Comparison of ENCODE assay signal across 8 cellular contexts in genomic region chr11:67401495-67402191, GRCh38. TPM values are rescaled to one million over a fixed set of nuclear protein-coding genes. Genes with fewer than 3 reads are reported as not detected.
DNase-seq lines count a peak whose midpoint lies in the region; ATAC-seq and TF ChIP-seq lines count a peak whose summit lies in the region.

TSS of gene PPP1CA (minus strand) at chr11:67401858. CDS start at chr11:67401782, 76 bp downstream.

- CTCF ChIA-PET in CD8-positive, alpha-beta T cell (lab: Charles Lee) = interaction anchor here (0.9 to 6.4 kb wide), 28 partner anchors 11 to 162 kb away, joined by 3 to 62 read pairs (median 6); partner anchors contain the start of genes AIP, PTPRCAP, RAD9A and RPS6KB2

- peak; percentile 78 for ATAC-seq in CD8-positive, alpha-beta T cell
- ATAC-seq in GM19455 (IDR thresholded peaks at IDR 0.05; ENCODE audit: unreplicated experiment) = peak; percentile 53

- H3K36me3 Mint-ChIP-seq in CD8-positive, alpha-beta T cell = peaks cover 61% of the 10 kb centered on the region

- peaks cover 37% of the 10 kb centered on the region for H3K36me3 ChIP-seq in CD8-positive, alpha-beta T cell (ENCODE audit: insufficient read depth, low read length)

- H3K4me3 ChIP-seq in CD8-positive, alpha-beta T cell (ENCODE audit: low read depth, low read length) = peak within 1 kb of the TSS; percentile 88

- peak within 1 kb of the TSS; percentile 85 for H3K27ac Mint-ChIP-seq in CD8-positive, alpha-beta T cell

- POLR2A ChIA-PET in CD8-positive, alpha-beta T cell (lab: Charles Lee) = interaction anchor here (0.8 to 8.8 kb wide), 24 partner anchors 7 to 106 kb away, joined by 3 to 275 read pairs (median 6); partner anchors contain the start of genes AIP, CARNS1, CDK2AP2 and CORO1B

- H3K4me1 Mint-ChIP-seq in CD8-positive, alpha-beta T cell (ENCODE audit: low read depth) = peaks cover 65% of the 10 kb centered on the region

- TF ChIP-seq CTCF in CD8-positive, alpha-beta T cell (IDR thresholded peaks at IDR 0.05) = peak; percentile 52

- peak within 1 kb of the TSS; percentile 75 for H3K27ac ChIP-seq in CD8-positive, alpha-beta T cell (ENCODE audit: low read depth, low read length)

- H3K4me3 Mint-ChIP-seq in CD8-positive, alpha-beta T cell = peak within 1 kb of the TSS; percentile 95

- DNase-seq in CD8-positive, alpha-beta T cell = peak; percentile 86 to 98 (median 92)
- DNase-seq in HS-5 (ENCODE audit: low read depth) (peak; percentile 47), NOMO-1 (lab: John Stamatoyannopoulos, UW; ENCODE audit: unreplicated experiment in 2 of 2) (peak; percentile 89 to 92), medulla oblongata (ENCODE audit: extremely low spot score) (peak; percentile 92)
- DNase-seq in activated CD8-positive, alpha-beta memory T cell treated with anti-CD3 and anti-CD28 coated beads for 24 hours = peak; percentile 98
- DNase-seq in effector CD8-positive, alpha-beta T cell (lab: John Stamatoyannopoulos, UW) = peak; percentile 88
- peak; percentile 84 to 90 (median 90) for DNase-seq in stimulated activated CD4-positive, alpha-beta T cell treated with anti-CD3 and anti-CD28 coated beads, TNF-alpha, amount 100 ng/mL, for 48 hours (ENCODE audit: low read depth in 3 of 3)

- H3K9me3 ChIP-seq in CD8-positive, alpha-beta T cell (ENCODE audit: low read length) = no peaks in the 10 kb centered on the region

- intact Hi-C loops in CD8-positive, alpha-beta T cell (cut with DNase I, micrococcal nuclease) = loop anchor here (1.0 to 10.0 kb wide), 14 partner anchors 10 to 1087 kb away; partner anchors contain the start of genes PTPRCAP (in 2 of the 2), RPS6KB2 (in 2 of the 2), AIP (in 1 of the 2) and ANKRD13D (in 1 of the 2)

- H3K27me3 Mint-ChIP-seq in CD8-positive, alpha-beta T cell (ENCODE audit: low read depth) = no peaks in the 10 kb centered on the region

- no peaks in the 10 kb centered on the region for H3K27me3 ChIP-seq in CD8-positive, alpha-beta T cell (ENCODE audit: insufficient read depth, low read length)

- no peaks in the 10 kb centered on the region for H3K9me3 Mint-ChIP-seq in CD8-positive, alpha-beta T cell

- H3K4me1 ChIP-seq in CD8-positive, alpha-beta T cell (ENCODE audit: insufficient read depth, low read length) = peaks cover 75% of the 10 kb centered on the region

RNA-seq across cellular contexts. Expression of gene PPP1CA, which starts in this region (rescaled TPM):
- total RNA-seq in CD8-positive, alpha-beta T cell = 10 to 100 TPM; 40.5 to 42.2 TPM

Comparison
In these comparisons a context has a peak if more than half of its experiments do, and no peak if none do; other contexts are left out.
1. Peak in every context shown above with its lines: DNase-seq, ATAC-seq, H3K4me3 ChIP-seq and H3K27ac ChIP-seq.
2. DNase-seq: peak in every context shown above with its lines; median percentile 98 in activated CD8-positive, alpha-beta memory T cell treated with anti-CD3 and anti-CD28 coated beads for 24 hours; 92 in CD8-positive, alpha-beta T cell; 92 in medulla oblongata; 90 in NOMO-1; 90 in stimulated activated CD4-positive, alpha-beta T cell treated with anti-CD3 and anti-CD28 coated beads, TNF-alpha, amount 100 ng/mL, for 48 hours; 88 in effector CD8-positive, alpha-beta T cell; 47 in HS-5.